ENCODE assay signal across 8 cellular contexts in the genomic region with DNA sequence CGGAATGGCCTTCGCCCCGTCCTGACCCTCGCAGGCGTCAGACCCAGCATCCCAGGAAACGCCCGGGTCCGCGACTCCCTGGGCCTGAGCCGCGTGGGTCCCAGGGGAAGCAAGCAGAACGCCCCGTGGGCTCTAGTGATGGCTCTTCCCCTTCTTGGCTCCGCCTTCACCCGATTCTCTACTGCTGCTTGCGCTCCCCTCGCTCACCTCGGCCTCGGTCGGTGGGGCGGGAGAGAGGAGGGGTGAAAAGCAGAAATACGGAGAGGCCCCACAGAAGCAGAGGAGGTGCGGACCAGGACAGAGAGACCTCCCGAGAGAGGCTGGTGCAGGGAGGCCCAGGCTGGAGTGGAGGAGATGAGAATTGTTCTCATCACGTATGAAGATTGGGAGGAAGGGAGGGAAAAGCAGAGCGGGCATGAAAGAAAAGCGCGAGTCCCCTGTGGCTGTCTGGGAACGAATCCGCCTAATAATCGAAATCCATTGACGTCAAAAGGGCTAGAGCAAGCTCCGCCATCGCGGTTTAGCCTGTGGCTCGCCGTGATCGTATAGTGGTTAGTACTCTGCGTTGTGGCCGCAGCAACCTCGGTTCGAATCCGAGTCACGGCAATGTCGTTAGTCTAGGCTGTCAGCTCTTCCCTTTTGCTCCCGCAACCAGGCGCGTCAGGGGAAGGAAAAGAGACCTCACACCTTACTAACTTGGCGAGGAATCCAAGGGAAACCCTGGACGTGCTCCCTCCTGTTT.
A peak's percentile ranks its signal among the peaks of the same experiment; 100 is the strongest.
DNase-seq lines count a peak whose midpoint lies in the region; ATAC-seq, FAIRE-seq and TF ChIP-seq lines count a peak whose summit lies in the region.
"Not testable (repeated sequence)": the region's sequence is repeated elsewhere in the genome, so short reads cannot be mapped to it uniquely, and the experiment has no call there.

No MANE protein-coding gene starts in this region.

- H3K27ac Mint-ChIP-seq in activated T-helper 1 cell treated with anti-CD3 and anti-CD28 coated beads, Interleukin-12 subunit alpha, Interleukin-12 subunit beta, Interleukin-2, Interleukin-4 antibody, amounts not matched to agents 30 ng/mL and 10 ng/mL and 1 ng/mL, durations not matched to agents 14 hours and 24 hours and 36 hours = peak overlapping the region; percentile 87

- H3K23ac ChIP-seq in trophoblast cell (ENCODE audit: low read length) = not testable (repeated sequence)

- peaks cover 18% of the 10 kb centered on the region for H3K27me3 Mint-ChIP-seq in activated T-helper 1 cell treated with anti-CD3 and anti-CD28 coated beads, Interleukin-12 subunit alpha, Interleukin-12 subunit beta, Interleukin-2, Interleukin-4 antibody, amounts not matched to agents 30 ng/mL and 10 ng/mL and 1 ng/mL, durations not matched to agents 14 hours and 24 hours and 36 hours (ENCODE audit: insufficient read depth)

- not testable (repeated sequence) for H2BK5ac ChIP-seq in trophoblast cell (ENCODE audit: low read depth, low read length, poor library complexity)

- FAIRE-seq in kidney (lab: Jason Lieb, UNC) = not testable (repeated sequence)

- H2BK12ac ChIP-seq in trophoblast cell (ENCODE audit: low read length) = not testable (repeated sequence)

- not testable (repeated sequence) for H3K36me3 Mint-ChIP-seq in activated T-helper 1 cell treated with anti-CD3 and anti-CD28 coated beads, Interleukin-12 subunit alpha, Interleukin-12 subunit beta, Interleukin-2, Interleukin-4 antibody, amounts not matched to agents 30 ng/mL and 10 ng/mL and 1 ng/mL, durations not matched to agents 14 hours and 24 hours and 36 hours (ENCODE audit: low read depth)

- peak overlapping the region; percentile 85 for H3K4me3 Mint-ChIP-seq in activated T-helper 1 cell treated with anti-CD3 and anti-CD28 coated beads, Interleukin-12 subunit alpha, Interleukin-12 subunit beta, Interleukin-2, Interleukin-4 antibody, amounts not matched to agents 30 ng/mL and 10 ng/mL and 1 ng/mL, durations not matched to agents 14 hours and 24 hours and 36 hours

- H4K20me1 ChIP-seq in Karpas-422 (ENCODE audit: insufficient read depth, low read depth, low read length) = not testable (repeated sequence)

- H4K12ac ChIP-seq in trophoblast cell (ENCODE audit: low read depth, low read length) = not testable (repeated sequence)

- H3K9ac ChIP-seq in Karpas-422 (ENCODE audit: low read length); kidney (ENCODE audit: low read length in 2 of 2); trophoblast cell (ENCODE audit: low read length): not testable (repeated sequence)

- H3K27me3 ChIP-seq in A673 (replicated peaks; ENCODE audit: insufficient read depth, low read depth, low read length, poor library complexity); Karpas-422 (ENCODE audit: low read length); trophoblast cell (ENCODE audit: insufficient read depth, low read length): not testable (repeated sequence)

- not testable (repeated sequence) for DNase-seq in A673 (ENCODE audit: low spot score); Karpas-422; activated T-helper 1 cell treated with anti-CD3 and anti-CD28 coated beads, Interleukin-12 subunit alpha, Interleukin-12 subunit beta, Interleukin-2, Interleukin-4 antibody, amounts not matched to agents 30 ng/mL and 10 ng/mL and 1 ng/mL, durations not matched to agents 14 hours and 24 hours and 36 hours (ENCODE audit: low spot score); epithelial cell of esophagus (ENCODE audit: low read depth); trophoblast cell
- DNase-seq in kidney = peak; percentile 35

- H3K9me2 ChIP-seq in Karpas-422 (replicated peaks; ENCODE audit: insufficient read depth, low read length) = not testable (repeated sequence)

- H3K4me1 Mint-ChIP-seq in activated T-helper 1 cell treated with anti-CD3 and anti-CD28 coated beads, Interleukin-12 subunit alpha, Interleukin-12 subunit beta, Interleukin-2, Interleukin-4 antibody, amounts not matched to agents 30 ng/mL and 10 ng/mL and 1 ng/mL, durations not matched to agents 14 hours and 24 hours and 36 hours (ENCODE audit: low read depth) = peaks cover 19% of the 10 kb centered on the region

- no CpG with 5 or more reads among the region's 50 CpGs for WGBS in trophoblast cell (ENCODE audit: extremely low coverage, insufficient coverage, insufficient read length)

- not testable (repeated sequence) for H3K18ac ChIP-seq in trophoblast cell (ENCODE audit: low read length)

- not testable (repeated sequence) for H3K36me3 ChIP-seq in A673 (ENCODE audit: insufficient read depth, low read length, poor library complexity, severe bottlenecking); Karpas-422 (ENCODE audit: insufficient read depth, low read length); kidney (ENCODE audit: control insufficient read depth in 1 of 2, insufficient read depth in 2 of 2, low read length in 2 of 2); trophoblast cell (ENCODE audit: control insufficient read depth in 1 of 2, insufficient read depth in 2 of 2, low read length in 2 of 2)

- H4K91ac ChIP-seq in trophoblast cell (ENCODE audit: low read depth, low read length) = not testable (repeated sequence)

- H3K4me2 ChIP-seq in Karpas-422 (ENCODE audit: low read depth, low read length, poor library complexity, severe bottlenecking) (peak overlapping the region; percentile 45), trophoblast cell (ENCODE audit: low read length) (peak overlapping the region; percentile 53)

- not testable (repeated sequence) for H3K4me1 ChIP-seq in A673 (ENCODE audit: insufficient read depth, low read length, poor library complexity, severe bottlenecking); Karpas-422 (ENCODE audit: low read length); kidney (ENCODE audit: control insufficient read depth in 1 of 2, insufficient read depth in 1 of 2, low read depth in 1 of 2, low read length in 2 of 2); trophoblast cell (ENCODE audit: control insufficient read depth in 1 of 2, insufficient read depth in 2 of 2, low read length in 2 of 2)

- not testable (repeated sequence) for H3K27ac ChIP-seq in A673 (ENCODE audit: low read depth, low read length, poor library complexity, severe bottlenecking); Karpas-422 (ENCODE audit: low read length); kidney (ENCODE audit: low read depth in 2 of 2, low read length in 2 of 2); trophoblast cell (ENCODE audit: low read depth, low read length)

- not testable (repeated sequence) for H4K8ac ChIP-seq in trophoblast cell (ENCODE audit: low read depth, low read length)

- not testable (repeated sequence) for H3K9me3 ChIP-seq in A673 (ENCODE audit: low read depth, low read length, poor library complexity, severe bottlenecking); Karpas-422 (ENCODE audit: low read length); kidney (ENCODE audit: control insufficient read depth in 1 of 2, low read length in 2 of 2); trophoblast cell (ENCODE audit: insufficient read depth, low read depth, low read length)

- not testable (repeated sequence) for H3K14ac ChIP-seq in trophoblast cell (ENCODE audit: low read length)

- peak overlapping the region; percentile 40 for H3K4me3 ChIP-seq in A673 (ENCODE audit: low read depth, low read length, poor library complexity, severe bottlenecking)
- not testable (repeated sequence) for H3K4me3 ChIP-seq in Karpas-422 (ENCODE audit: low read length); trophoblast cell (ENCODE audit: low read depth, low read length)
- peak overlapping the region; percentile 49 for H3K4me3 ChIP-seq in epithelial cell of esophagus (ENCODE audit: low read length)
- peak overlapping the region in 1 of 2 donors; percentile 5 for H3K4me3 ChIP-seq in kidney (ENCODE audit: low read length in 2 of 2)

- not testable (repeated sequence) for H2AFZ ChIP-seq in Karpas-422 (ENCODE audit: low read length); trophoblast cell (ENCODE audit: insufficient read depth, low read length, poor library complexity)

- POLR2A ChIA-PET in A673 (lab: Charles Lee; ENCODE audit: low non-redundant PET) = not testable (repeated sequence)

- not testable (repeated sequence) for TF ChIP-seq CTCF in A673 (conservative IDR thresholded peaks at IDR 0.05; ENCODE audit: low read depth, low read length); epithelial cell of esophagus (IDR thresholded peaks at IDR 0.05; ENCODE audit: insufficient read depth, low read depth, low read length, missing control alignments); kidney (IDR thresholded peaks at IDR 0.05; ENCODE audit: borderline replicate concordance, extremely low read depth, insufficient read depth)

- H3K79me2 ChIP-seq in Karpas-422 (ENCODE audit: low read length); trophoblast cell (ENCODE audit: control insufficient read depth, insufficient read depth, low read length, poor library complexity): not testable (repeated sequence)

- BruUV-seq in A673 (replicated peaks; lab: Mats Ljungman, UMichigan) = not testable (repeated sequence)

- H2BK120ac ChIP-seq in trophoblast cell (ENCODE audit: insufficient read depth, low read length, poor library complexity) = not testable (repeated sequence)

- intact Hi-C loops in A673 (cut with micrococcal nuclease; ENCODE audit: unreplicated experiment); kidney (cut with DNase I): not testable (repeated sequence)
- intact Hi-C loops in activated T-helper 1 cell treated with anti-CD3 and anti-CD28 coated beads, Interleukin-12 subunit alpha, Interleukin-12 subunit beta, Interleukin-2, Interleukin-4 antibody, amounts not matched to agents 30 ng/mL and 10 ng/mL and 1 ng/mL, durations not matched to agents 14 hours and 24 hours and 36 hours (cut with micrococcal nuclease) = loop anchor here (2.0 kb wide), 1 partner anchor 54 kb away; no protein-coding TSS in a partner anchor

- H3K79me1 ChIP-seq in trophoblast cell (ENCODE audit: low read length) = not testable (repeated sequence)

- ATAC-seq in GM18907 (IDR thresholded peaks at IDR 0.05; ENCODE audit: unreplicated experiment) = peak; percentile 78
- ATAC-seq in HG02759 (IDR thresholded peaks at IDR 0.05; ENCODE audit: unreplicated experiment) = peak; percentile 79

- H2AK5ac ChIP-seq in trophoblast cell (ENCODE audit: low read length) = not testable (repeated sequence)

- H3K4ac ChIP-seq in trophoblast cell (ENCODE audit: low read depth, low read length) = not testable (repeated sequence)

- not testable (repeated sequence) for H3K9me3 Mint-ChIP-seq in activated T-helper 1 cell treated with anti-CD3 and anti-CD28 coated beads, Interleukin-12 subunit alpha, Interleukin-12 subunit beta, Interleukin-2, Interleukin-4 antibody, amounts not matched to agents 30 ng/mL and 10 ng/mL and 1 ng/mL, durations not matched to agents 14 hours and 24 hours and 36 hours

- CTCF ChIA-PET in A673 (lab: Charles Lee) = not testable (repeated sequence)
